13 cellular contexts compared by ENCODE assay signal in the genomic region with DNA sequence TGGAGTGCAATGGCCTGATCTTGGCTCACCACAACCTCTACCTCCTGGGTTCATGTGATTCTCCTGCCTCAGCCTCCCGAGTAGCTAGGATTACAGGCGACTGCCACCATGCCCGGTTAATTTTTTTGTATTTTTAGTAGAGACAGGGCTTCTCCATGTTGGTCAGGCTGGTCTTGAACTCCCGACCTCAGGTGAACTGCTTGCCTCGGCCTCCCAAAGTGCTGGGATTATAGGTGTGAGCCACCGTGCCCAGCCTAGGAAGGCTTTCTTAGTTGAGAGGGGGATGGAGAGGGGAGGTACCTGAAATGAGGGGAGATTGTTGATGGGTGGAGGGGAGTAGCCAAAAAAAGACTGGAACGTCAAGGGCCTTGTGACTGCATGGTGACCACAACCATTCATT. TPM values are rescaled to one million over a fixed set of nuclear protein-coding genes. Genes with fewer than 3 reads are reported as not detected.
DNase-seq lines count a peak whose midpoint lies in the region; ATAC-seq, FAIRE-seq and TF ChIP-seq lines count a peak whose summit lies in the region.
"Not testable (repeated sequence)": the region's sequence is repeated elsewhere in the genome, so short reads cannot be mapped to it uniquely, and the experiment has no call there.
"Had no signal": no experiment of that assay in that cellular context is flagged by ENCODE, and none has a peak within 500 bp of the region (broad histone marks: within the 10 kb centered on the region; RNA-seq: fewer than 3 reads in every experiment).

No MANE protein-coding gene starts in this region.

- not testable (repeated sequence) for H3K4me1 Mint-ChIP-seq in CD14-positive monocyte; activated T-cell treated with anti-CD3 and anti-CD28 coated beads, Interleukin-2, amount 50 U/mL, for 24 hours (ENCODE audit: low read depth)

- not testable (repeated sequence) for TF ChIP-seq POLR2A in spleen (IDR thresholded peaks at IDR 0.05)

- intact Hi-C loops in CD14-positive monocyte (cut with micrococcal nuclease); kidney (cut with DNase I); posterior vena cava (cut with DNase I); spleen (cut with DNase I; ENCODE audit: low total_unique reads); aorta (cut with DNase I): not testable (repeated sequence)

- H3K36me3 ChIP-seq in kidney (ENCODE audit: control insufficient read depth in 1 of 2, insufficient read depth in 2 of 2, low read length in 2 of 2); spleen; aorta (ENCODE audit: control insufficient read depth in 1 of 2, insufficient read depth in 2 of 2, low read length in 1 of 2): not testable (repeated sequence)

- not testable (repeated sequence) for TF ChIP-seq CTCF in CD14-positive monocyte (IDR thresholded peaks at IDR 0.05); kidney (IDR thresholded peaks at IDR 0.05; ENCODE audit: borderline replicate concordance, extremely low read depth, insufficient read depth); spleen (IDR thresholded peaks at IDR 0.05 in 8 of 11, conservative IDR thresholded peaks at IDR 0.05 in 3 of 11)

- H3K4me3 ChIP-seq in kidney (ENCODE audit: low read length in 2 of 2); spleen; aorta (ENCODE audit: low read length in 2 of 2): not testable (repeated sequence)

- DNase-seq in CD14-positive monocyte (ENCODE audit: low spot score) (peak; percentile 40), kidney (peak; percentile 49), posterior vena cava (ENCODE audit: low spot score) (peak; percentile 78), spleen (peak; percentile 43), aorta (peak; percentile 23 to 70)
- peak; percentile 29 for DNase-seq in activated T-cell treated with anti-CD3 and anti-CD28 coated beads, Interleukin-2, amount 50 U/mL, for 24 hours

- H3K9ac ChIP-seq in kidney (ENCODE audit: low read length in 2 of 2), result not testable (repeated sequence)

- H3K9me3 ChIP-seq in kidney (ENCODE audit: control insufficient read depth in 1 of 2, low read length in 2 of 2); spleen; aorta (ENCODE audit: control insufficient read depth, low read length): not testable (repeated sequence)

- not testable (repeated sequence) for H3K36me3 Mint-ChIP-seq in CD14-positive monocyte; activated T-cell treated with anti-CD3 and anti-CD28 coated beads, Interleukin-2, amount 50 U/mL, for 24 hours (ENCODE audit: low read depth)

- not testable (repeated sequence) for H3K4me3 Mint-ChIP-seq in CD14-positive monocyte; activated T-cell treated with anti-CD3 and anti-CD28 coated beads, Interleukin-2, amount 50 U/mL, for 24 hours

- not testable (repeated sequence) for H3K27me3 ChIP-seq in spleen (replicated peaks in 1 of 7); aorta (ENCODE audit: control insufficient read depth in 1 of 2, insufficient read depth in 2 of 2, low read length in 1 of 2)

- not testable (repeated sequence) for H3K27ac ChIP-seq in kidney (ENCODE audit: low read depth in 2 of 2, low read length in 2 of 2); spleen; aorta (ENCODE audit: low read depth in 1 of 2, low read length in 2 of 2)

- not testable (repeated sequence) for H3K4me1 ChIP-seq in kidney (ENCODE audit: control insufficient read depth in 1 of 2, insufficient read depth in 1 of 2, low read depth in 1 of 2, low read length in 2 of 2); spleen; aorta (ENCODE audit: control insufficient read depth in 1 of 2, insufficient read depth in 2 of 2, low read length in 2 of 2)

- not testable (repeated sequence) for ATAC-seq in aorta (ENCODE audit: low FRiP score)

- peak overlapping the region in 1 of 7 donors; percentile 48 for H3K27ac Mint-ChIP-seq in CD14-positive monocyte
- H3K27ac Mint-ChIP-seq in activated T-cell treated with anti-CD3 and anti-CD28 coated beads, Interleukin-2, amount 50 U/mL, for 24 hours, result not testable (repeated sequence)

- WGBS in spleen, 5 donors, result 81 to 91% (median 86%) methylated on average over 7 of the region's 7 CpGs
- WGBS in aorta, 2 donors, result 82 to 85% methylated on average over 7 of the region's 7 CpGs

- not testable (repeated sequence) for H3K9me3 Mint-ChIP-seq in CD14-positive monocyte; activated T-cell treated with anti-CD3 and anti-CD28 coated beads, Interleukin-2, amount 50 U/mL, for 24 hours

- not testable (repeated sequence) for FAIRE-seq in kidney (lab: Jason Lieb, UNC)

- not testable (repeated sequence) for H3K27me3 Mint-ChIP-seq in CD14-positive monocyte (ENCODE audit: low read depth in 3 of 3); activated T-cell treated with anti-CD3 and anti-CD28 coated beads, Interleukin-2, amount 50 U/mL, for 24 hours

RNA-seq across cellular contexts. Expression of gene CLEC18B, which starts 7.4 kb away (rescaled TPM):
- polyA plus RNA-seq in CD14-positive monocyte (not detected), kidney (ENCODE audit: insufficient read depth, low read depth, low replicate concordance) (46.1 TPM), spleen (1 to 10 TPM in 2 of 3 donors, under 1 TPM in 1; 0.91 to 1.1 (median 1.1) TPM), aorta (1 to 10 TPM in 1 of 2 donors, under 1 TPM in 1; 0.75 to 6.5 TPM)
- total RNA-seq in kidney (5.3 TPM), posterior vena cava (under 1 TPM; 0.52 to 0.60 TPM), spleen (1 to 10 TPM in 2 of 7 donors, under 1 TPM in 2, not detected in 3; 0.83 to 2.1 (median 1.5) TPM), aorta (1 to 10 TPM; 1.2 to 3.0 TPM)
- total RNA-seq: Daoy had no signal
- polyA plus RNA-seq: BJ; CD4-positive, alpha-beta memory T cell; CD4-positive, CD25-positive, alpha-beta regulatory T cell; CD8-positive, alpha-beta memory T cell had no signal

RNA-seq across cellular contexts. Expression of gene NPIPB15, which starts 37.8 kb away (rescaled TPM):
- polyA plus RNA-seq in CD14-positive monocyte, result not detected
- total RNA-seq in kidney, result 5.2 TPM
- polyA plus RNA-seq in kidney (ENCODE audit: insufficient read depth, low read depth, low replicate concordance), result not detected
- 1 to 10 TPM; 2.6 to 2.7 TPM for total RNA-seq in posterior vena cava
- 1 to 10 TPM in 4 of 7 donors, under 1 TPM in 1, not detected in 2; 0.57 to 8.6 (median 6.7) TPM for total RNA-seq in spleen
- 10 to 100 TPM in 1 of 3 donors, 1 to 10 TPM in 2; 9.2 to 33.7 (median 9.4) TPM for polyA plus RNA-seq in spleen
- 1 to 10 TPM; 2.8 to 9.0 TPM for total RNA-seq in aorta
- polyA plus RNA-seq in aorta, result 10 to 100 TPM in 1 of 2 donors, 1 to 10 TPM in 1; 3.1 to 77.5 TPM
- total RNA-seq: A172; CD8-positive, alpha-beta memory T cell; Daoy; G401 had no signal
